Comparison of ENCODE assay signal across 15 cellular contexts in genomic region chr22:36145881-36146280, GRCh38. TPM values are rescaled to one million over a fixed set of nuclear protein-coding genes. Genes with fewer than 3 reads are reported as not detected.
A peak's percentile ranks its signal among the peaks of the same experiment; 100 is the strongest.
DNase-seq lines count a peak whose midpoint lies in the region; ATAC-seq and TF ChIP-seq lines count a peak whose summit lies in the region.
"Had no signal": no experiment of that assay in that cellular context is flagged by ENCODE, and none has a peak within 500 bp of the region (broad histone marks: within the 10 kb centered on the region; RNA-seq: fewer than 3 reads in every experiment).

No MANE protein-coding gene starts in this region.

- peak overlapping the region in 7 of 8 donors; percentile 38 to 98 (median 80) for H3K27ac Mint-ChIP-seq in CD8-positive, alpha-beta memory T cell
- peak overlapping the region; percentile 52 for H3K27ac Mint-ChIP-seq in osteocyte (ENCODE audit: unreplicated experiment)

- H3K9ac ChIP-seq in HUES64 (ENCODE audit: low read depth, low read length) = no peak overlapping the region

- WGBS in HUES64 = 82% methylated on average over 3 of the region's 4 CpGs

- H3K36me3 ChIP-seq in CD8-positive, alpha-beta memory T cell (ENCODE audit: insufficient read depth, low read length) = peaks cover 68% of the 10 kb centered on the region
- H3K36me3 ChIP-seq in HUES64 (ENCODE audit: insufficient read depth, low read length) = no peaks in the 10 kb centered on the region

- peaks cover 49 to 67% (median 53%) of the 10 kb centered on the region in 3 donors for H3K4me1 Mint-ChIP-seq in CD8-positive, alpha-beta memory T cell
- peaks cover 19% of the 10 kb centered on the region for H3K4me1 Mint-ChIP-seq in osteocyte (ENCODE audit: unreplicated experiment)

- H3K27ac ChIP-seq in CD8-positive, alpha-beta memory T cell (ENCODE audit: low read depth, low read length) = no peak overlapping the region
- peak overlapping the region; percentile 46; the same call in 1 of the 2 replicates for H3K27ac ChIP-seq in HUES64 (ENCODE audit: low read depth, low read length)

- no peak overlapping the region for H3K4me3 ChIP-seq in CD8-positive, alpha-beta memory T cell (ENCODE audit: low read length)
- H3K4me3 ChIP-seq in HUES64 (ENCODE audit: low read length) = no peak overlapping the region

- peaks cover 16% of the 10 kb centered on the region for H3K4me1 ChIP-seq in CD8-positive, alpha-beta memory T cell (ENCODE audit: insufficient read depth, low read length)
- H3K4me1 ChIP-seq in HUES64 (ENCODE audit: insufficient read depth, low read length) = peaks cover 8% of the 10 kb centered on the region; the same call in 1 of the 2 replicates

- no peaks in the 10 kb centered on the region for H3K9me3 ChIP-seq in CD8-positive, alpha-beta memory T cell (ENCODE audit: low read length)
- no peaks in the 10 kb centered on the region for H3K9me3 ChIP-seq in HUES64 (ENCODE audit: insufficient read depth, low read depth, low read length)

- CTCF ChIA-PET in CD8-positive, alpha-beta memory T cell (lab: Charles Lee) = interaction anchor here (1.4 to 2.3 kb wide), 4 partner anchors 20 to 37 kb away, joined by 3 to 15 read pairs (median 5); no protein-coding TSS in a partner anchor

- H3K27me3 Mint-ChIP-seq in CD8-positive, alpha-beta memory T cell = no peaks in the 10 kb centered on the region
- H3K27me3 Mint-ChIP-seq in osteocyte (ENCODE audit: unreplicated experiment) = no peaks in the 10 kb centered on the region
- H3K27me3 Mint-ChIP-seq: naive B cell had no signal

- POLR2A ChIA-PET in CD8-positive, alpha-beta memory T cell (lab: Charles Lee) = no interaction called here

- H3K9me3 Mint-ChIP-seq in CD8-positive, alpha-beta memory T cell = no peaks in the 10 kb centered on the region
- no peaks in the 10 kb centered on the region for H3K9me3 Mint-ChIP-seq in osteocyte (ENCODE audit: unreplicated experiment)
- H3K9me3 Mint-ChIP-seq: naive B cell had no signal

- no peaks in the 10 kb centered on the region for H3K27me3 ChIP-seq in CD8-positive, alpha-beta memory T cell (ENCODE audit: insufficient read depth, low read length, poor library complexity, severe bottlenecking)
- H3K27me3 ChIP-seq in HUES64 (ENCODE audit: insufficient read depth, low read length) = no peaks in the 10 kb centered on the region

- H3K4me3 Mint-ChIP-seq in CD8-positive, alpha-beta memory T cell = no peak overlapping the region
- no peak overlapping the region for H3K4me3 Mint-ChIP-seq in osteocyte (ENCODE audit: unreplicated experiment)
- H3K4me3 Mint-ChIP-seq: naive B cell had no signal

- no peak for ATAC-seq in GM21360 (IDR thresholded peaks at IDR 0.05; ENCODE audit: unreplicated experiment)
- no peak for ATAC-seq in HG03280 (IDR thresholded peaks at IDR 0.05; ENCODE audit: unreplicated experiment)

- no peak for DNase-seq in CD8-positive, alpha-beta memory T cell
- DNase-seq in dermis blood vessel endothelial cell (peak; percentile 21), osteocyte (ENCODE audit: extremely low spot score, unreplicated experiment) (no peak), SKM-1 (lab: John Stamatoyannopoulos, UW; ENCODE audit: unreplicated experiment) (no peak), kidney glomerular epithelial cell (lab: John Stamatoyannopoulos, UW) (no peak)
- DNase-seq: activated CD4-positive, CD25-positive, alpha-beta regulatory T cell; activated T-cell treated with anti-CD3 and anti-CD28 coated beads for 4 hours; kidney; naive B cell; retina; stimulated activated CD4-positive, alpha-beta T cell treated with anti-CD3 and anti-CD28 coated beads, Interleukin-2, amount 100 ng/mL, for 48 hours had no signal

- peaks cover 5 to 94% (median 24%) of the 10 kb centered on the region in 3 donors for H3K36me3 Mint-ChIP-seq in CD8-positive, alpha-beta memory T cell
- peaks cover 6% of the 10 kb centered on the region for H3K36me3 Mint-ChIP-seq in osteocyte (ENCODE audit: unreplicated experiment)

- no peak for TF ChIP-seq CTCF in osteocyte (IDR thresholded peaks at IDR 0.05)

RNA-seq across cellular contexts. Expression of gene APOL3, which starts 14.7 kb away (rescaled TPM):
- 10 to 100 TPM; 43.1 to 48.3 TPM for total RNA-seq in CD8-positive, alpha-beta memory T cell
- 102 TPM for polyA plus RNA-seq in CD8-positive, alpha-beta memory T cell
- 0.60 TPM for polyA plus RNA-seq in HUES64 (2013, experiment 1 of 2)
- 0.44 TPM for polyA plus RNA-seq in HUES64 (2013, experiment 2 of 2)
- total RNA-seq in dermis blood vessel endothelial cell = 212 and 214 TPM in 2 replicates
- total RNA-seq in osteocyte = 10.1 and 10.8 TPM in 2 replicates

RNA-seq across cellular contexts. Expression of gene APOL4, which starts 55.7 kb away (rescaled TPM):
- under 1 TPM; 0.42 to 0.46 TPM for total RNA-seq in CD8-positive, alpha-beta memory T cell
- polyA plus RNA-seq in CD8-positive, alpha-beta memory T cell = not detected
- polyA plus RNA-seq in HUES64 (2013, experiment 1 of 2) = 0.25 TPM
- 0.06 TPM for polyA plus RNA-seq in HUES64 (2013, experiment 2 of 2)
- 2.4 and 3.1 TPM in 2 replicates for total RNA-seq in dermis blood vessel endothelial cell
- total RNA-seq in osteocyte = 0.13 TPM in 1 of 2 replicates, not detected in the other
- total RNA-seq: HT1080 had no signal
